Comparison of ENCODE assay signal across 9 cellular contexts in genomic region chr1:232923739-232924386, GRCh38. TPM values are rescaled to one million over a fixed set of nuclear protein-coding genes. Genes with fewer than 3 reads are reported as not detected.
DNase-seq lines count a peak whose midpoint lies in the region; ATAC-seq and TF ChIP-seq lines count a peak whose summit lies in the region.
"Had no signal": no experiment of that assay in that cellular context is flagged by ENCODE, and none has a peak within 500 bp of the region (broad histone marks: within the 10 kb centered on the region; RNA-seq: fewer than 3 reads in every experiment).

No MANE protein-coding gene starts in this region.

- H3K4me1 ChIP-seq in transverse colon: no peaks in the 10 kb centered on the region
- H3K4me1 ChIP-seq in suprapubic skin: no peaks in the 10 kb centered on the region

- TF ChIP-seq POLR2A in transverse colon (IDR thresholded peaks at IDR 0.05): no peak
- no peak for TF ChIP-seq POLR2A in suprapubic skin (IDR thresholded peaks at IDR 0.05)

- H3K27me3 ChIP-seq in transverse colon (no peaks in the 10 kb centered on the region), suprapubic skin (no peaks in the 10 kb centered on the region)

- TF ChIP-seq EP300 in transverse colon (IDR thresholded peaks at IDR 0.05; ENCODE audit: low read depth) (no peak), suprapubic skin (IDR thresholded peaks at IDR 0.05) (no peak)

- intact Hi-C loops in transverse colon (cut with DNase I; ENCODE audit: low total_unique reads): loop anchor here (5.0 kb wide), 1 partner anchor 1787 kb away; no protein-coding TSS in a partner anchor

- H3K9me3 ChIP-seq in transverse colon: no peaks in the 10 kb centered on the region
- no peaks in the 10 kb centered on the region for H3K9me3 ChIP-seq in suprapubic skin

- peak; percentile 90 for ATAC-seq in HG03095 (IDR thresholded peaks at IDR 0.05; ENCODE audit: unreplicated experiment)
- no peak for ATAC-seq in HG03097 (IDR thresholded peaks at IDR 0.05; ENCODE audit: low FRiP score, unreplicated experiment)

- no peak overlapping the region for H3K4me3 ChIP-seq in GM12864 (ENCODE audit: low read depth, low read length)
- no peak overlapping the region for H3K4me3 ChIP-seq in transverse colon
- no peak overlapping the region for H3K4me3 ChIP-seq in suprapubic skin

- H3K36me3 ChIP-seq in transverse colon (no peaks in the 10 kb centered on the region), suprapubic skin (no peaks in the 10 kb centered on the region)

- DNase-seq in GM12864 (ENCODE audit: low read depth) (peak; percentile 19), renal cortical epithelial cell (ENCODE audit: low read depth) (peak; percentile 93), NCI-H2029 treated with DMSO at 0.1 percent for 48 hours (lab: John Stamatoyannopoulos, UW) (no peak), transverse colon (no peak), suprapubic skin (ENCODE audit: low spot score in 2 of 2) (no peak)
- DNase-seq in activated CD8-positive, alpha-beta memory T cell treated with anti-CD3 and anti-CD28 coated beads, Interleukin-2, amount 50 U/mL, for 1 hour (ENCODE audit: extremely low read depth): peak; percentile 3
- DNase-seq: Right ventricle myocardium superior had no signal

- H3K27ac ChIP-seq in transverse colon (no peak overlapping the region), suprapubic skin (no peak overlapping the region)

- TF ChIP-seq CTCF in GM12864 (IDR thresholded peaks at IDR 0.05; ENCODE audit: low read depth, low read length, missing control alignments): no peak
- no peak for TF ChIP-seq CTCF in transverse colon (IDR thresholded peaks at IDR 0.05)
- TF ChIP-seq CTCF in suprapubic skin (IDR thresholded peaks at IDR 0.05): no peak

- in situ Hi-C loops in transverse colon (cut with MboI; ENCODE audit: low pct_ligation_motif_present in 1 of 4, low pct_unique_long_range_greater_than_20kb in 1 of 4, low sequenced_read_pairs in 3 of 4): no loop called here

- 68 to 80% methylated on average over 2 to 4 of the region's 4 CpGs for WGBS in transverse colon (ENCODE audit: low coverage in 1 of 2), 2 donors
- 85% methylated on average over 4 of the region's 4 CpGs for WGBS in suprapubic skin

RNA-seq across cellular contexts. Expression of gene NTPCR, which starts 26.5 kb away (rescaled TPM):
- total RNA-seq in renal cortical epithelial cell (47.0 and 49.1 TPM in 2 replicates), transverse colon (10 to 100 TPM; 13.5 to 53.3 (median 37.2) TPM), suprapubic skin (10 to 100 TPM; 18.6 to 35.9 (median 28.4) TPM)

Comparison
In these comparisons a context has a peak if more than half of its experiments do, and no peak if none do; other contexts are left out.
1. DNase-seq: peak in GM12864 (single experiment), activated CD8-positive, alpha-beta memory T cell treated with anti-CD3 and anti-CD28 coated beads, Interleukin-2, amount 50 U/mL, for 1 hour (single experiment) and renal cortical epithelial cell (single experiment); none in NCI-H2029 treated with DMSO at 0.1 percent for 48 hours (single experiment), transverse colon (single experiment) and suprapubic skin (0 of 2).